22 cellular contexts compared by ENCODE assay signal in genomic region chr9:4801156-4801555, GRCh38.
"Had no signal": no experiment of that assay in that cellular context is flagged by ENCODE, and none has a peak within 500 bp of the region (broad histone marks: within the 10 kb centered on the region; RNA-seq: fewer than 3 reads in every experiment).

No MANE protein-coding gene starts in this region.

- H3K4me3 Mint-ChIP-seq: mesothelial cell of epicardium had no signal

- H3K27ac Mint-ChIP-seq: mesothelial cell of epicardium had no signal

- H3K27ac ChIP-seq: coronary artery, dorsolateral prefrontal cortex, esophagus muscularis mucosa, foreskin keratinocyte, heart right ventricle, left lung, lower lobe of right lung had no signal

- H3K36me3 ChIP-seq: esophagus muscularis mucosa, heart right ventricle, left lung, lower lobe of right lung had no signal

- H3K27me3 ChIP-seq: dorsolateral prefrontal cortex, esophagus muscularis mucosa, foreskin keratinocyte, heart right ventricle, left lung had no signal

- H3K4me1 ChIP-seq: foreskin keratinocyte had no signal

- H3K4me3 ChIP-seq: coronary artery, dorsolateral prefrontal cortex, esophagus muscularis mucosa, heart right ventricle, left lung, lower lobe of right lung, mucosa of descending colon had no signal

- FAIRE-seq: colon, frontal cortex, islet of Langerhans, keratinocyte had no signal

- DNase-seq: dermis blood vessel endothelial cell; dorsolateral prefrontal cortex; effector CD4-positive, alpha-beta T cell; effector memory CD4-positive, alpha-beta T cell; foreskin keratinocyte; glutamatergic neuron; head of caudate nucleus; heart right ventricle; hippocampal formation; left cardiac atrium; left lung; left ventricle myocardium superior; lower lobe of right lung; mesenchymal stem cell; mucosa of descending colon had no signal

- ATAC-seq: foreskin keratinocyte, heart right ventricle, left cardiac atrium, left lung, left ventricle myocardium superior, lower lobe of right lung, mucosa of descending colon had no signal
